In genomic region chr14:106846218-106846617, GRCh38 we compare ENCODE assay signal across 1 cellular context.
TF ChIP-seq lines count a peak whose summit lies in the region.

No MANE protein-coding gene starts in this region.

TF ChIP-seq in A549, 52 proteins besides CTCF, POLR2A, EP300 and RAD21 (continued from another document):
- TF ChIP-seq CBX2 (IDR thresholded peaks at IDR 0.05; ENCODE audit: borderline replicate concordance, low read depth) (no peak), EHMT2 (IDR thresholded peaks at IDR 0.05; ENCODE audit: low read depth) (no peak), MAZ (IDR thresholded peaks at IDR 0.05; ENCODE audit: borderline replicate concordance, low read depth, low read length) (no peak), FOXS1 (CRISPR knock-in tag; IDR thresholded peaks at IDR 0.05) (no peak), RNF2 (IDR thresholded peaks at IDR 0.05; ENCODE audit: borderline replicate concordance, low read depth) (no peak), TP53 (CRISPR knock-in tag; IDR thresholded peaks at IDR 0.05) (no peak)
- TF ChIP-seq, protein P1, sequence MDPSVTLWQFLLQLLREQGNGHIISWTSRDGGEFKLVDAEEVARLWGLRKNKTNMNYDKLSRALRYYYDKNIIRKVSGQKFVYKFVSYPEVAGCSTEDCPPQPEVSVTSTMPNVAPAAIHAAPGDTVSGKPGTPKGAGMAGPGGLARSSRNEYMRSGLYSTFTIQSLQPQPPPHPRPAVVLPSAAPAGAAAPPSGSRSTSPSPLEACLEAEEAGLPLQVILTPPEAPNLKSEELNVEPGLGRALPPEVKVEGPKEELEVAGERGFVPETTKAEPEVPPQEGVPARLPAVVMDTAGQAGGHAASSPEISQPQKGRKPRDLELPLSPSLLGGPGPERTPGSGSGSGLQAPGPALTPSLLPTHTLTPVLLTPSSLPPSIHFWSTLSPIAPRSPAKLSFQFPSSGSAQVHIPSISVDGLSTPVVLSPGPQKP (IDR thresholded peaks at IDR 0.05; ENCODE audit: low read depth, low read length), result no peak
- TF ChIP-seq, protein P2, sequence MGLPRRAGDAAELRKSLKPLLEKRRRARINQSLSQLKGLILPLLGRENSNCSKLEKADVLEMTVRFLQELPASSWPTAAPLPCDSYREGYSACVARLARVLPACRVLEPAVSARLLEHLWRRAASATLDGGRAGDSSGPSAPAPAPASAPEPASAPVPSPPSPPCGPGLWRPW (IDR thresholded peaks at IDR 0.05), result no peak
